In genomic region chr16:70298988-70299938, GRCh38 we compare ENCODE assay signal across 8 cellular contexts. TPM values are rescaled to one million over a fixed set of nuclear protein-coding genes. Genes with fewer than 3 reads are reported as not detected.
DNase-seq lines count a peak whose midpoint lies in the region; ATAC-seq and TF ChIP-seq lines count a peak whose summit lies in the region.

DDX19B (plus strand) TSS chr16:70299186; CDS start chr16:70299298, 112 bp downstream.

- H3K14ac ChIP-seq in trophoblast cell (ENCODE audit: low read length): peak within 1 kb of the TSS; percentile 98

- peak within 1 kb of the TSS; percentile 80 for H2BK5ac ChIP-seq in trophoblast cell (ENCODE audit: low read depth, low read length, poor library complexity)

- peak within 1 kb of the TSS; percentile 45 for H2BK120ac ChIP-seq in trophoblast cell (ENCODE audit: insufficient read depth, low read length, poor library complexity)

- peak within 1 kb of the TSS; percentile 96 for H3K27ac Mint-ChIP-seq in type B pancreatic cell

- intact Hi-C loops in heart left ventricle (cut with DNase I): loop anchor here in 8 of 10 donors (1.0 to 10.0 kb wide), 3 partner anchors 46 to 48 kb away; partner anchors contain the start of gene DDX19A (in 8 of the 8)

- peak within 1 kb of the TSS; percentile 90 for H3K4me3 Mint-ChIP-seq in type B pancreatic cell

- H3K79me2 ChIP-seq in DOHH2 (ENCODE audit: control insufficient read depth, low read length) (peaks cover 58% of the 10 kb centered on the region), trophoblast cell (ENCODE audit: control insufficient read depth, insufficient read depth, low read length, poor library complexity) (peaks cover 7% of the 10 kb centered on the region)

- H3K4me1 ChIP-seq in DOHH2 (ENCODE audit: control insufficient read depth, low read length) (peaks cover 16% of the 10 kb centered on the region), heart left ventricle (peaks cover 0 to 24% (median 9%) of the 10 kb centered on the region in 12 donors), trophoblast cell (ENCODE audit: control insufficient read depth in 1 of 2, insufficient read depth in 2 of 2, low read length in 2 of 2) (peaks cover 0 to 6% of the 10 kb centered on the region in 2 experiments)

- peak within 1 kb of the TSS; percentile 82 for H4K12ac ChIP-seq in trophoblast cell (ENCODE audit: low read depth, low read length)

- no peaks in the 10 kb centered on the region for H3K27me3 Mint-ChIP-seq in type B pancreatic cell

- H3K4me3 ChIP-seq in DOHH2 (ENCODE audit: low read length) (peak within 1 kb of the TSS; percentile 99), H7 (ENCODE audit: insufficient read depth, low read depth, low read length) (peak within 1 kb of the TSS; percentile 91), heart left ventricle (peak within 1 kb of the TSS; percentile 77 to 98 (median 88)), trophoblast cell (ENCODE audit: low read depth, low read length) (peak within 1 kb of the TSS; percentile 100)

- peak; percentile 89 for DNase-seq in H7
- peak; percentile 68 for DNase-seq in NAMALWA (ENCODE audit: low spot score)
- peak; percentile 39 for DNase-seq in T follicular helper cell (ENCODE audit: low read depth)
- DNase-seq in amniotic epithelial cell (ENCODE audit: low read depth): peak; percentile 67
- DNase-seq in heart left ventricle: peak; percentile 77 to 90 (median 85)
- DNase-seq in trophoblast cell: peak; percentile 50 to 65
- DNase-seq in type B pancreatic cell (ENCODE audit: extremely low spot score, unreplicated experiment): no peak

- 1 to 2% (median 1%) methylated on average over 29 to 37 of the region's 37 CpGs for WGBS in heart left ventricle, 4 donors
- no CpG with 5 or more reads among the region's 37 CpGs for WGBS in trophoblast cell (ENCODE audit: extremely low coverage, insufficient coverage, insufficient read length)

- peaks cover 27% of the 10 kb centered on the region for H3K36me3 Mint-ChIP-seq in type B pancreatic cell

- no peak within 1 kb of the TSS for H2BK12ac ChIP-seq in trophoblast cell (ENCODE audit: low read length)

- peak within 1 kb of the TSS; percentile 81 for H4K91ac ChIP-seq in trophoblast cell (ENCODE audit: low read depth, low read length)

- no peaks in the 10 kb centered on the region for H3K9me3 Mint-ChIP-seq in type B pancreatic cell

- H3K79me1 ChIP-seq in trophoblast cell (ENCODE audit: low read length): peaks cover 7% of the 10 kb centered on the region

- peak in 1 of 2 donors; percentile 49 for TF ChIP-seq POLR2A in heart left ventricle (IDR thresholded peaks at IDR 0.05)

- peak within 1 kb of the TSS; percentile 93 for H3K4ac ChIP-seq in trophoblast cell (ENCODE audit: low read depth, low read length)

- no peak for TF ChIP-seq CTCF in DOHH2 (IDR thresholded peaks at IDR 0.05; ENCODE audit: low read depth, low read length, poor library complexity, severe bottlenecking)
- no peak for TF ChIP-seq CTCF in heart left ventricle (IDR thresholded peaks at IDR 0.05)
- TF ChIP-seq CTCF in type B pancreatic cell (conservative IDR thresholded peaks at IDR 0.05): no peak

- peak within 1 kb of the TSS; percentile 99 for H4K8ac ChIP-seq in trophoblast cell (ENCODE audit: low read depth, low read length)

- no peaks in the 10 kb centered on the region for H3K27me3 ChIP-seq in DOHH2 (ENCODE audit: control insufficient read depth, low read length)
- no peaks in the 10 kb centered on the region for H3K27me3 ChIP-seq in H7 (ENCODE audit: control insufficient read depth, insufficient read depth, low read length)
- H3K27me3 ChIP-seq in heart left ventricle: no peaks in the 10 kb centered on the region
- H3K27me3 ChIP-seq in trophoblast cell (ENCODE audit: insufficient read depth, low read length): no peaks in the 10 kb centered on the region

- H3K9me3 ChIP-seq in DOHH2 (ENCODE audit: control insufficient read depth, insufficient read depth, low read length): peaks cover 10% of the 10 kb centered on the region
- peaks cover 0 to 17% (median 3%) of the 10 kb centered on the region in 12 donors for H3K9me3 ChIP-seq in heart left ventricle
- H3K9me3 ChIP-seq in trophoblast cell (ENCODE audit: insufficient read depth, low read depth, low read length): no peaks in the 10 kb centered on the region

- peak within 1 kb of the TSS; percentile 96 for H3K18ac ChIP-seq in trophoblast cell (ENCODE audit: low read length)

- H3K27ac ChIP-seq in DOHH2 (ENCODE audit: low read depth, low read length) (peak within 1 kb of the TSS; percentile 48), heart left ventricle (peak within 1 kb of the TSS; percentile 84 to 96 (median 93)), trophoblast cell (ENCODE audit: low read depth, low read length) (peak within 1 kb of the TSS; percentile 77)

- H2AK5ac ChIP-seq in trophoblast cell (ENCODE audit: low read length): peak within 1 kb of the TSS; percentile 60

- peaks cover 14% of the 10 kb centered on the region for H3K4me1 Mint-ChIP-seq in type B pancreatic cell (ENCODE audit: unreplicated experiment)

- H2AFZ ChIP-seq in trophoblast cell (ENCODE audit: insufficient read depth, low read length, poor library complexity): peak within 1 kb of the TSS; percentile 94

- H3K9ac ChIP-seq in trophoblast cell (ENCODE audit: low read length): peak within 1 kb of the TSS; percentile 97

- no peaks in the 10 kb centered on the region for H4K20me1 ChIP-seq in DOHH2 (ENCODE audit: control insufficient read depth, insufficient read depth, low read depth, low read length)

- H3K23ac ChIP-seq in trophoblast cell (ENCODE audit: low read length): no peak within 1 kb of the TSS

- ATAC-seq in heart left ventricle: peak; percentile 91 to 96 (median 94)

- no peaks in the 10 kb centered on the region for H3K9me2 ChIP-seq in DOHH2 (replicated peaks; ENCODE audit: control insufficient read depth, low read length)

- H3K4me2 ChIP-seq in DOHH2 (ENCODE audit: low read length) (peak within 1 kb of the TSS; percentile 87), trophoblast cell (ENCODE audit: low read length) (peak within 1 kb of the TSS; percentile 87)

- H3F3A ChIP-seq in DOHH2 (ENCODE audit: control insufficient read depth, insufficient read depth): peaks cover 7% of the 10 kb centered on the region; the same call in 1 of the 2 replicates

- H3K36me3 ChIP-seq in DOHH2 (ENCODE audit: control insufficient read depth, low read length) (peaks cover 31% of the 10 kb centered on the region), H7 (replicated peaks; ENCODE audit: control insufficient read depth, insufficient read depth, low read length) (no peaks in the 10 kb centered on the region; the same call in 1 of the 2 replicates), heart left ventricle (peaks cover 0 to 15% (median 6%) of the 10 kb centered on the region in 9 donors), trophoblast cell (ENCODE audit: control insufficient read depth in 1 of 2, insufficient read depth in 2 of 2, low read length in 2 of 2) (peaks cover 2 to 4% of the 10 kb centered on the region in 2 experiments)

RNA-seq across cellular contexts. Expression of gene DDX19B, which starts in this region (rescaled TPM):
- total RNA-seq in H7 (2014; rRNA removed; shearing (Covaris generic)): 23.5 and 28.0 TPM in 2 replicates
- total RNA-seq in heart left ventricle: 10 to 100 TPM; 16.9 to 34.2 (median 20.9) TPM
- 10 to 100 TPM; 13.0 to 18.1 TPM for polyA plus RNA-seq in heart left ventricle
- 35.1 and 36.1 TPM in 2 replicates for polyA plus RNA-seq in trophoblast cell (2013)
- 27.4 and 32.2 TPM in 2 replicates for total RNA-seq in type B pancreatic cell (ENCODE audit: low replicate concordance)
